Comparison of ENCODE assay signal across 23 cellular contexts in genomic region chr4:76745264-76745663, GRCh38.
DNase-seq lines count a peak whose midpoint lies in the region; ATAC-seq and TF ChIP-seq lines count a peak whose summit lies in the region.
"Had no signal": no experiment of that assay in that cellular context is flagged by ENCODE, and none has a peak within 500 bp of the region (broad histone marks: within the 10 kb centered on the region; RNA-seq: fewer than 3 reads in every experiment).

No MANE protein-coding gene starts in this region.

- 0 out of 2 replicates have a peak, but pooled peaks cover 4% of the 10 kb centered on the region for H3K79me2 ChIP-seq in PC-3 (ENCODE audit: low read length)

- CTCF ChIA-PET in PC-3 (lab: Charles Lee), result no interaction called here
- CTCF ChIA-PET in activated CD4-positive, alpha-beta T cell treated with anti-CD3 and anti-CD28 coated beads for 36 hours (lab: Charles Lee), result no interaction called here

- no peak overlapping the region for H3K27ac ChIP-seq in RWPE2 (ENCODE audit: poor library complexity, severe bottlenecking)
- H3K27ac ChIP-seq in mesenchymal stem cell (ENCODE audit: low read length, poor library complexity, severe bottlenecking), result no peak overlapping the region
- no peak overlapping the region for H3K27ac ChIP-seq in PC-3 (ENCODE audit: low read length)
- H3K27ac ChIP-seq: C4-2B, cardiac muscle cell, heart left ventricle, RWPE1, testis had no signal

- no peak overlapping the region for H4K8ac ChIP-seq in mesenchymal stem cell (ENCODE audit: low read length)

- no TSS peak for BruUV-seq in PC-3 (replicated peaks; lab: Mats Ljungman, UMichigan)

- DNase-seq in EL, result peak; percentile 67
- DNase-seq in RWPE2 (ENCODE audit: low spot score), result no peak
- DNase-seq in dedifferentiated amniotic fluid mesenchymal stem cell (ENCODE audit: extremely low spot score), result peak; percentile 72
- peak; percentile 87 for DNase-seq in mesenchymal stem cell
- DNase-seq in D341Med (ENCODE audit: low spot score), result no peak
- DNase-seq in PC-3, result no peak
- no peak for DNase-seq in activated CD4-positive, alpha-beta T cell treated with anti-CD3 and anti-CD28 coated beads for 36 hours
- DNase-seq: activated CD8-positive, alpha-beta memory T cell treated with anti-CD3 and anti-CD28 coated beads, Interleukin-2, amount 10 ng/mL, durations not matched to agents 7 days and 5 days; activated naive CD8-positive, alpha-beta T cell treated with anti-CD3 and anti-CD28 coated beads for 36 hours; erythroblast; heart left ventricle; NCI-H1105 treated with DMSO at 0.1 percent for 48 hours; NCI-H2081; NCI-H510A; stimulated activated CD4-positive, alpha-beta T cell treated with anti-CD3 and anti-CD28 coated beads, Interleukin-1b, Interleukin-23, amount 100 ng/mL, for 48 hours; testis had no signal

- no peak overlapping the region for H2AK5ac ChIP-seq in mesenchymal stem cell (ENCODE audit: low read length, severe bottlenecking)

- POLR2A ChIA-PET in PC-3 (lab: Charles Lee; ENCODE audit: unreplicated experiment), result no interaction called here
- POLR2A ChIA-PET in activated CD4-positive, alpha-beta T cell treated with anti-CD3 and anti-CD28 coated beads for 36 hours (lab: Charles Lee), result no interaction called here

- no peak overlapping the region for H3K4me3 ChIP-seq in RWPE2 (ENCODE audit: severe bottlenecking)
- H3K4me3 ChIP-seq in mesenchymal stem cell (ENCODE audit: insufficient read depth in 1 of 2, low read depth in 1 of 2, low read length in 2 of 2), result no peak overlapping the region
- H3K4me3 ChIP-seq in PC-3 (ENCODE audit: low read length), result no peak overlapping the region
- H3K4me3 ChIP-seq: cardiac muscle cell, heart left ventricle, testis had no signal

- no peak overlapping the region for H2BK5ac ChIP-seq in mesenchymal stem cell (ENCODE audit: low read depth, low read length, poor library complexity, severe bottlenecking)

- no peaks in the 10 kb centered on the region for H4K20me1 ChIP-seq in PC-3 (ENCODE audit: low read length)

- peaks cover 16% of the 10 kb centered on the region for H3K27me3 Mint-ChIP-seq in activated CD4-positive, alpha-beta T cell treated with anti-CD3 and anti-CD28 coated beads for 36 hours

- WGBS in mesenchymal stem cell, result 76% methylated on average over 1 of the region's 1 CpG

- no peak overlapping the region for H3K18ac ChIP-seq in mesenchymal stem cell (ENCODE audit: low read depth in 1 of 2, low read length in 2 of 2)

- no peak overlapping the region for H3K4ac ChIP-seq in mesenchymal stem cell (ENCODE audit: low read depth in 1 of 2, low read length in 2 of 2)

- H3K4me3 Mint-ChIP-seq in activated CD4-positive, alpha-beta T cell treated with anti-CD3 and anti-CD28 coated beads for 36 hours, result no peak overlapping the region
- H3K4me3 Mint-ChIP-seq: activated CD8-positive, alpha-beta memory T cell treated with anti-CD3 and anti-CD28 coated beads, Interleukin-2, amount 10 ng/mL, durations not matched to agents 7 days and 5 days; activated naive CD8-positive, alpha-beta T cell treated with anti-CD3 and anti-CD28 coated beads for 36 hours; activated T-helper 17 cell treated with anti-CD3 and anti-CD28 coated beads, Interleukin-2, amount 50 U/mL, for 72 hours; natural killer cell treated with Interleukin-12 subunit alpha and Interleukin-12 subunit beta and Interleukin-15 and Interleukin-18, amount 100 ng/mL, for 72 hours; stimulated activated memory B cell treated with anti-CD40 and anti-IgM and Interleukin-4, amounts not matched to agents 10 μg/mL and 1 μg/mL and 100 μg/mL, for 72 hours had no signal

- no peaks in the 10 kb centered on the region for H3K9me3 ChIP-seq in RWPE2 (ENCODE audit: severe bottlenecking)
- no peaks in the 10 kb centered on the region for H3K9me3 ChIP-seq in mesenchymal stem cell (ENCODE audit: control insufficient read depth, low read length)
- H3K9me3 ChIP-seq in PC-3 (ENCODE audit: low read length), result no peaks in the 10 kb centered on the region
- H3K9me3 ChIP-seq: heart left ventricle, testis had no signal

- no peaks in the 10 kb centered on the region for H3K9me2 ChIP-seq in PC-3 (replicated peaks; ENCODE audit: low read length)

- no peak overlapping the region for H3K4me2 ChIP-seq in mesenchymal stem cell (ENCODE audit: low read length, poor library complexity, severe bottlenecking)
- H3K4me2 ChIP-seq in PC-3 (ENCODE audit: low read length), result no peak overlapping the region

- intact Hi-C loops in PC-3 (cut with micrococcal nuclease), result loop anchor here (5.0 kb wide), 1 partner anchor 313 kb away; no protein-coding TSS in a partner anchor
- intact Hi-C loops in activated CD4-positive, alpha-beta T cell treated with anti-CD3 and anti-CD28 coated beads for 36 hours (cut with DNase I, micrococcal nuclease), result no loop called here

- H3K23ac ChIP-seq in mesenchymal stem cell (ENCODE audit: low read length in 2 of 2), result no peak overlapping the region

- peaks cover 7% of the 10 kb centered on the region for H3K79me1 ChIP-seq in mesenchymal stem cell (replicated peaks; ENCODE audit: low read length, poor library complexity, severe bottlenecking)

- H3K14ac ChIP-seq in mesenchymal stem cell (ENCODE audit: low read length in 2 of 2), result no peak overlapping the region

- no peak overlapping the region for H2BK15ac ChIP-seq in mesenchymal stem cell (ENCODE audit: low read depth, poor library complexity, severe bottlenecking)

- H3K27me3 ChIP-seq in RWPE2 (ENCODE audit: insufficient read depth, poor library complexity, severe bottlenecking) (no peaks in the 10 kb centered on the region), mesenchymal stem cell (ENCODE audit: control insufficient read depth in 1 of 2, insufficient read depth in 1 of 2, low read length in 2 of 2) (no peaks in the 10 kb centered on the region), PC-3 (ENCODE audit: low read length) (no peaks in the 10 kb centered on the region)
- H3K27me3 ChIP-seq: cardiac muscle cell, heart left ventricle, testis had no signal

- H2BK12ac ChIP-seq in mesenchymal stem cell (ENCODE audit: low read length in 2 of 2), result no peak overlapping the region

- H3K9ac ChIP-seq in mesenchymal stem cell (ENCODE audit: low read length) (no peak overlapping the region), PC-3 (ENCODE audit: low read length) (no peak overlapping the region)

- no peaks in the 10 kb centered on the region for H3F3A ChIP-seq in PC-3 (ENCODE audit: low read length, unreplicated experiment)

- no peaks in the 10 kb centered on the region for H3K36me3 Mint-ChIP-seq in activated CD4-positive, alpha-beta T cell treated with anti-CD3 and anti-CD28 coated beads for 36 hours (ENCODE audit: low read depth)
- H3K36me3 Mint-ChIP-seq: activated CD8-positive, alpha-beta memory T cell treated with anti-CD3 and anti-CD28 coated beads, Interleukin-2, amount 10 ng/mL, durations not matched to agents 7 days and 5 days; activated naive CD8-positive, alpha-beta T cell treated with anti-CD3 and anti-CD28 coated beads for 36 hours; natural killer cell treated with Interleukin-12 subunit alpha and Interleukin-12 subunit beta and Interleukin-15 and Interleukin-18, amount 100 ng/mL, for 72 hours; stimulated activated memory B cell treated with anti-CD40 and anti-IgM and Interleukin-4, amounts not matched to agents 10 μg/mL and 1 μg/mL and 100 μg/mL, for 72 hours had no signal

- no peak overlapping the region for H2BK120ac ChIP-seq in mesenchymal stem cell (ENCODE audit: low read depth, low read length)

- H3K36me3 ChIP-seq in RWPE2 (ENCODE audit: low read depth), result peaks cover 45% of the 10 kb centered on the region
- H3K36me3 ChIP-seq in mesenchymal stem cell (ENCODE audit: control insufficient read depth in 1 of 2, insufficient read depth in 2 of 2, low read depth in 1 of 2, low read length in 2 of 2), result peaks cover 0 to 16% of the 10 kb centered on the region in 2 experiments
- 0 out of 2 replicates have a peak, but pooled peaks cover 3% of the 10 kb centered on the region for H3K36me3 ChIP-seq in PC-3 (ENCODE audit: low read depth, low read length)
- H3K36me3 ChIP-seq: cardiac muscle cell had no signal

- H2AFZ ChIP-seq in mesenchymal stem cell (ENCODE audit: low read depth, low read length), result no peak overlapping the region
- no peak overlapping the region for H2AFZ ChIP-seq in PC-3 (ENCODE audit: low read length)

- H3K4me1 Mint-ChIP-seq in activated CD4-positive, alpha-beta T cell treated with anti-CD3 and anti-CD28 coated beads for 36 hours, result peaks cover 5% of the 10 kb centered on the region
- H3K4me1 Mint-ChIP-seq: activated CD8-positive, alpha-beta memory T cell treated with anti-CD3 and anti-CD28 coated beads, Interleukin-2, amount 10 ng/mL, durations not matched to agents 7 days and 5 days; activated naive CD8-positive, alpha-beta T cell treated with anti-CD3 and anti-CD28 coated beads for 36 hours; activated T-helper 17 cell treated with anti-CD3 and anti-CD28 coated beads, Interleukin-2, amount 50 U/mL, for 72 hours; stimulated activated memory B cell treated with anti-CD40 and anti-IgM and Interleukin-4, amounts not matched to agents 10 μg/mL and 1 μg/mL and 100 μg/mL, for 72 hours had no signal

- no peak for TF ChIP-seq CTCF in RWPE2 (IDR thresholded peaks at IDR 0.05; ENCODE audit: poor library complexity, severe bottlenecking)
- no peak for TF ChIP-seq CTCF in PC-3 (conservative IDR thresholded peaks at IDR 0.05; ENCODE audit: low read depth, low read length)

- ATAC-seq in RWPE2 (ENCODE audit: low read depth), result 0 out of 3 replicates have a peak, but pooled peaks have one; percentile 38
- ATAC-seq in PC-3, result no peak
- ATAC-seq in activated CD4-positive, alpha-beta T cell treated with anti-CD3 and anti-CD28 coated beads for 36 hours, result no peak
- ATAC-seq in GM21825 (IDR thresholded peaks at IDR 0.05; ENCODE audit: unreplicated experiment), result no peak
- ATAC-seq: activated CD8-positive, alpha-beta memory T cell treated with anti-CD3 and anti-CD28 coated beads, Interleukin-2, amount 10 ng/mL, durations not matched to agents 7 days and 5 days; activated T-helper 17 cell treated with anti-CD3 and anti-CD28 coated beads, Interleukin-2, amount 50 U/mL, for 72 hours; heart left ventricle; natural killer cell treated with Interleukin-12 subunit alpha and Interleukin-12 subunit beta and Interleukin-15 and Interleukin-18, amount 100 ng/mL, for 72 hours; stimulated activated memory B cell treated with anti-CD40 and anti-IgM and Interleukin-4, amounts not matched to agents 10 μg/mL and 1 μg/mL and 100 μg/mL, for 72 hours had no signal

- H3K27ac Mint-ChIP-seq in activated CD4-positive, alpha-beta T cell treated with anti-CD3 and anti-CD28 coated beads for 36 hours, result no peak overlapping the region
- H3K27ac Mint-ChIP-seq: activated CD8-positive, alpha-beta memory T cell treated with anti-CD3 and anti-CD28 coated beads, Interleukin-2, amount 10 ng/mL, durations not matched to agents 7 days and 5 days; activated naive CD8-positive, alpha-beta T cell treated with anti-CD3 and anti-CD28 coated beads for 36 hours; activated T-helper 17 cell treated with anti-CD3 and anti-CD28 coated beads, Interleukin-2, amount 50 U/mL, for 72 hours; natural killer cell treated with Interleukin-12 subunit alpha and Interleukin-12 subunit beta and Interleukin-15 and Interleukin-18, amount 100 ng/mL, for 72 hours; stimulated activated memory B cell treated with anti-CD40 and anti-IgM and Interleukin-4, amounts not matched to agents 10 μg/mL and 1 μg/mL and 100 μg/mL, for 72 hours had no signal

- H3K4me1 ChIP-seq in RWPE2 (ENCODE audit: insufficient read depth, poor library complexity, severe bottlenecking) (peaks cover 12% of the 10 kb centered on the region), mesenchymal stem cell (ENCODE audit: control insufficient read depth, insufficient read depth, low read depth, low read length) (peaks cover 2% of the 10 kb centered on the region), PC-3 (ENCODE audit: insufficient read depth, low read length) (peaks cover 12% of the 10 kb centered on the region)
- H3K4me1 ChIP-seq: testis had no signal

- no peak overlapping the region for H4K91ac ChIP-seq in mesenchymal stem cell (ENCODE audit: low read length)

- H3K9me3 Mint-ChIP-seq in activated CD4-positive, alpha-beta T cell treated with anti-CD3 and anti-CD28 coated beads for 36 hours (ENCODE audit: low read depth), result no peaks in the 10 kb centered on the region
- H3K9me3 Mint-ChIP-seq: activated naive CD8-positive, alpha-beta T cell treated with anti-CD3 and anti-CD28 coated beads for 36 hours; activated T-helper 17 cell treated with anti-CD3 and anti-CD28 coated beads, Interleukin-2, amount 50 U/mL, for 72 hours; natural killer cell treated with Interleukin-12 subunit alpha and Interleukin-12 subunit beta and Interleukin-15 and Interleukin-18, amount 100 ng/mL, for 72 hours; stimulated activated memory B cell treated with anti-CD40 and anti-IgM and Interleukin-4, amounts not matched to agents 10 μg/mL and 1 μg/mL and 100 μg/mL, for 72 hours had no signal

Comparison
In these comparisons a context has a peak if more than half of its experiments do, and no peak if none do; other contexts are left out.
1. DNase-seq: peak in EL (single experiment), dedifferentiated amniotic fluid mesenchymal stem cell (single experiment) and mesenchymal stem cell (single experiment); none in RWPE2 (single experiment), D341Med (single experiment), PC-3 (single experiment) and activated CD4-positive, alpha-beta T cell treated with anti-CD3 and anti-CD28 coated beads for 36 hours (single experiment).